ENCODE assay signal across 8 cellular contexts in genomic region chr15:90001062-90001682, GRCh38. TPM values are rescaled to one million over a fixed set of nuclear protein-coding genes. Genes with fewer than 3 reads are reported as not detected.
DNase-seq lines count a peak whose midpoint lies in the region; ATAC-seq and TF ChIP-seq lines count a peak whose summit lies in the region.

Gene ZNF710, plus strand, starts transcription at chr15:90001324. Its CDS starts 65,814 bp downstream, at chr15:90067138.

- TSS peak; percentile 6 for BruUV-seq in mammary epithelial cell (replicated peaks; lab: Mats Ljungman, UMichigan)

- in situ Hi-C loops in mammary epithelial cell (cut with MboI; ENCODE audit: low sequenced_read_pairs in 2 of 2) = no loop called here

- TF ChIP-seq CTCF in mammary epithelial cell (conservative IDR thresholded peaks at IDR 0.05 in 1 of 2, IDR thresholded peaks at IDR 0.05 in 1 of 2; ENCODE audit: extremely low read depth in 1 of 2, insufficient read depth in 1 of 2, low read depth in 1 of 2, low read length in 2 of 2) = no peak

- H2AFZ ChIP-seq in mammary epithelial cell (ENCODE audit: low read depth, low read length) = peak within 1 kb of the TSS; percentile 83

- no peaks in the 10 kb centered on the region for H3K9me3 ChIP-seq in SK-N-MC (ENCODE audit: low read depth, low read length)
- no peaks in the 10 kb centered on the region for H3K9me3 ChIP-seq in mammary epithelial cell (replicated peaks; ENCODE audit: insufficient read depth, low read length)
- H3K9me3 ChIP-seq in iPS-18c (ENCODE audit: control insufficient read depth, insufficient read depth, low read length) = no peaks in the 10 kb centered on the region

- H3K27ac ChIP-seq in SK-N-MC (peak within 1 kb of the TSS; percentile 95), mammary epithelial cell (ENCODE audit: insufficient read depth, low read depth, low read length) (peak within 1 kb of the TSS; percentile 84)

- H3K9ac ChIP-seq in SK-N-MC (ENCODE audit: insufficient read length) = peak within 1 kb of the TSS; percentile 96
- H3K9ac ChIP-seq in mammary epithelial cell (ENCODE audit: insufficient read depth, low read length) = peak within 1 kb of the TSS; percentile 94

- no peaks in the 10 kb centered on the region for H4K20me1 ChIP-seq in mammary epithelial cell (ENCODE audit: insufficient read depth, low read length)

- CTCF ChIA-PET in mammary epithelial cell (lab: Charles Lee; ENCODE audit: low non-redundant PET) = no interaction called here

- H3K4me2 ChIP-seq in mammary epithelial cell (ENCODE audit: insufficient read depth, low read depth, low read length) = peak within 1 kb of the TSS; percentile 93

- H3K4me3 ChIP-seq in GM08714 (ENCODE audit: low read length) (peak within 1 kb of the TSS; percentile 83), SK-N-MC (peak within 1 kb of the TSS; percentile 90), mammary epithelial cell (replicated peaks in 1 of 3; ENCODE audit: insufficient read depth in 1 of 3, low read depth in 2 of 3, low read length in 3 of 3) (peak within 1 kb of the TSS; percentile 64 to 85 (median 70)), iPS-18c (ENCODE audit: insufficient read depth, low read depth, low read length) (peak within 1 kb of the TSS; percentile 70)

- no peaks in the 10 kb centered on the region for H3K36me3 ChIP-seq in SK-N-MC (ENCODE audit: insufficient read depth, low read length)
- H3K36me3 ChIP-seq in mammary epithelial cell (ENCODE audit: insufficient read depth, low read length) = no peaks in the 10 kb centered on the region

- DNase-seq in 8988T (peak; percentile 85), HT-29 (ENCODE audit: low spot score) (peak; percentile 65), SK-N-MC (ENCODE audit: low read depth, low spot score) (no peak), mammary epithelial cell (peak; percentile 56), retina (peak; percentile 78)

- H3K4me1 ChIP-seq in mammary epithelial cell (ENCODE audit: insufficient read depth, low read length) = peaks cover 67% of the 10 kb centered on the region

- no peak for ATAC-seq in HG02623 (IDR thresholded peaks at IDR 0.05; ENCODE audit: unreplicated experiment)

- intact Hi-C loops in mammary epithelial cell (cut with micrococcal nuclease) = no loop called here

- H3K27me3 ChIP-seq in mammary epithelial cell (ENCODE audit: insufficient read depth, low read length) = no peaks in the 10 kb centered on the region

- H3K79me2 ChIP-seq in mammary epithelial cell (ENCODE audit: insufficient read depth, low read length) = peaks cover 38% of the 10 kb centered on the region

- dilution Hi-C loops in mammary epithelial cell (cut with HindIII; ENCODE audit: low sequenced_read_pairs) = no loop called here

- WGBS in mammary epithelial cell (ENCODE audit: low coverage, missing lambda C conversion rate) = 6% methylated on average over 9 of the region's 42 CpGs

RNA-seq across cellular contexts. Expression of gene ZNF710, which starts in this region (rescaled TPM):
- total RNA-seq in HT-29 (2014; rRNA removed; shearing (Covaris generic)) = 47.3 and 66.9 TPM in 2 replicates
- total RNA-seq in mammary epithelial cell = 10 to 100 TPM in 1 of 2 donors, 1 to 10 TPM in 1; 9.7 to 18.3 TPM
- 2.8 TPM for polyA plus RNA-seq in mammary epithelial cell
- 16.2 TPM for polyA minus RNA-seq in mammary epithelial cell
